ENCODE assay signal across 31 cellular contexts in genomic region chr9:26228273-26228672, GRCh38.
"Had no signal": no experiment of that assay in that cellular context is flagged by ENCODE, and none has a peak within 500 bp of the region (broad histone marks: within the 10 kb centered on the region; RNA-seq: fewer than 3 reads in every experiment).

No MANE protein-coding gene starts in this region.

- FAIRE-seq: K562 had no signal

- H3K4me3 Mint-ChIP-seq: activated CD8-positive, alpha-beta memory T cell treated with anti-CD3 and anti-CD28 coated beads, Interleukin-2, amount 10 ng/mL, durations not matched to agents 7 days and 5 days; activated naive CD8-positive, alpha-beta T cell treated with anti-CD3 and anti-CD28 coated beads, Interleukin-2, amount 50 U/mL, for 24 hours; activated T-cell treated with anti-CD3 and anti-CD28 coated beads, Interleukin-2, amount 50 U/mL, for 24 hours; activated T-helper 1 cell treated with anti-CD3 and anti-CD28 coated beads, Interleukin-12 subunit alpha, Interleukin-12 subunit beta, Interleukin-2, Interleukin-4 antibody, amounts not matched to agents 30 ng/mL and 10 ng/mL and 1 ng/mL, durations not matched to agents 14 hours and 24 hours and 36 hours; brain; T-helper 2 cell treated with Interferon-gamma antibody and Interleukin-4, amounts not matched to agents 5 μg/mL and 100 μg/mL, for 36 hours; WTC11 had no signal

- H3K27me3 ChIP-seq: ascending aorta, cardiac muscle cell, SJSA1 had no signal

- H3K4me3 ChIP-seq: ascending aorta, cardiac muscle cell, K562, SJSA1 had no signal

- H3K27me3 Mint-ChIP-seq: activated CD8-positive, alpha-beta memory T cell treated with anti-CD3 and anti-CD28 coated beads, Interleukin-2, amount 10 ng/mL, durations not matched to agents 7 days and 5 days; activated naive CD8-positive, alpha-beta T cell treated with anti-CD3 and anti-CD28 coated beads, Interleukin-2, amount 50 U/mL, for 24 hours; activated T-cell treated with anti-CD3 and anti-CD28 coated beads, Interleukin-2, amount 50 U/mL, for 24 hours had no signal

- H3K4me1 Mint-ChIP-seq: activated CD8-positive, alpha-beta memory T cell treated with anti-CD3 and anti-CD28 coated beads, Interleukin-2, amount 10 ng/mL, durations not matched to agents 7 days and 5 days; activated naive CD8-positive, alpha-beta T cell treated with anti-CD3 and anti-CD28 coated beads, Interleukin-2, amount 50 U/mL, for 24 hours; brain had no signal

- DNase-seq: activated CD4-positive, alpha-beta T cell treated with anti-CD3 and anti-CD28 coated beads for 48 hours; activated CD4-positive, alpha-beta T cell treated with anti-CD3 and anti-CD28 coated beads, Interleukin-2, amount 50 U/mL, for 4 hours; activated CD4-positive, CD25-positive, alpha-beta regulatory T cell treated with anti-CD3 and anti-CD28 coated beads, Interleukin-2, amount 50 U/mL, for 72 hours; activated CD8-positive, alpha-beta memory T cell treated with anti-CD3 and anti-CD28 coated beads, Interleukin-2, amount 10 ng/mL, durations not matched to agents 7 days and 5 days; activated effector memory CD4-positive, alpha-beta T cell treated with anti-CD3 and anti-CD28 coated beads, Interleukin-2, amount 50 U/mL, for 16 hours; activated naive CD4-positive, alpha-beta T cell treated with Interleukin-2 at 50 U/mL for 16 hours; activated naive CD8-positive, alpha-beta T cell treated with anti-CD3 and anti-CD28 coated beads, Interleukin-2, amount 50 U/mL, for 24 hours; activated T-cell treated with anti-CD3 and anti-CD28 coated beads, Interleukin-2, amount 50 U/mL, for 24 hours; amniotic stem cell; Kasumi-1; NCI-H1105; NCI-H1436; NCI-H1694 treated with DMSO at 0.1 percent for 48 hours; NCI-H2029 treated with DMSO at 0.1 percent for 48 hours; NCI-H345; NCI-H510A; NCI-H526 treated with DMSO at 0.1 percent for 48 hours; NCI-H82; SHP77; SW 1271 had no signal

- H3K27ac ChIP-seq: ascending aorta, cardiac muscle cell, SJSA1 had no signal

- ATAC-seq: activated CD8-positive, alpha-beta memory T cell treated with anti-CD3 and anti-CD28 coated beads, Interleukin-2, amount 10 ng/mL, durations not matched to agents 7 days and 5 days; activated naive CD4-positive, alpha-beta T cell treated with anti-CD3 and anti-CD28 coated beads, Interleukin-2, amount 50 U/mL, for 72 hours; activated naive CD8-positive, alpha-beta T cell treated with anti-CD3 and anti-CD28 coated beads, Interleukin-2, amount 50 U/mL, for 24 hours; K562; Panc1; SK-N-SH treated with all-trans-retinoic acid at 6 μM for 48 hours; WTC11 had no signal

- H3K9me3 ChIP-seq: ascending aorta, SJSA1 had no signal

- H3K9me3 Mint-ChIP-seq: brain, WTC11 had no signal

- H3K36me3 Mint-ChIP-seq: activated CD8-positive, alpha-beta memory T cell treated with anti-CD3 and anti-CD28 coated beads, Interleukin-2, amount 10 ng/mL, durations not matched to agents 7 days and 5 days; activated naive CD4-positive, alpha-beta T cell treated with anti-CD3 and anti-CD28 coated beads, Interleukin-2, amount 50 U/mL, for 72 hours; brain; WTC11 had no signal

- H3K36me3 ChIP-seq: ascending aorta, cardiac muscle cell, SJSA1 had no signal

- H3K4me1 ChIP-seq: ascending aorta, SJSA1 had no signal

- H3K27ac Mint-ChIP-seq: activated CD8-positive, alpha-beta memory T cell treated with anti-CD3 and anti-CD28 coated beads, Interleukin-2, amount 10 ng/mL, durations not matched to agents 7 days and 5 days; activated naive CD4-positive, alpha-beta T cell treated with anti-CD3 and anti-CD28 coated beads, Interleukin-2, amount 50 U/mL, for 72 hours; activated naive CD8-positive, alpha-beta T cell treated with anti-CD3 and anti-CD28 coated beads, Interleukin-2, amount 50 U/mL, for 24 hours; activated T-cell treated with anti-CD3 and anti-CD28 coated beads, Interleukin-2, amount 50 U/mL, for 24 hours; activated T-helper 1 cell treated with anti-CD3 and anti-CD28 coated beads, Interleukin-12 subunit alpha, Interleukin-12 subunit beta, Interleukin-2, Interleukin-4 antibody, amounts not matched to agents 30 ng/mL and 10 ng/mL and 1 ng/mL, durations not matched to agents 14 hours and 24 hours and 36 hours; brain; T-helper 2 cell treated with Interferon-gamma antibody and Interleukin-4, amounts not matched to agents 5 μg/mL and 100 μg/mL, for 36 hours; WTC11 had no signal
